ENCODE assay signal across 8 cellular contexts in genomic region chr15:99434506-99435137, GRCh38.
DNase-seq lines count a peak whose midpoint lies in the region; ATAC-seq and TF ChIP-seq lines count a peak whose summit lies in the region.
"Had no signal": no experiment of that assay in that cellular context is flagged by ENCODE, and none has a peak within 500 bp of the region (broad histone marks: within the 10 kb centered on the region; RNA-seq: fewer than 3 reads in every experiment).

No MANE protein-coding gene starts in this region.

- TF ChIP-seq RAD21 in IMR-90 (IDR thresholded peaks at IDR 0.05; ENCODE audit: low read length), result no peak

- no TSS peak for BruUV-seq in IMR-90 (replicated peaks; lab: Mats Ljungman, UMichigan)

- in situ Hi-C loops in IMR-90 (cut with MboI; ENCODE audit: low sequenced_read_pairs), result no loop called here

- 0 out of 4 replicates have a peak overlapping the region, but pooled peaks of 1 of the 2 experiments have one; percentile 25 for H4K8ac ChIP-seq in IMR-90 (ENCODE audit: low read depth in 2 of 2, low read length in 2 of 2)

- H3K9me3 ChIP-seq in IMR-90 (ENCODE audit: control insufficient read depth, insufficient read depth, low read length) (no peaks in the 10 kb centered on the region), WERI-Rb-1 (ENCODE audit: severe bottlenecking) (no peaks in the 10 kb centered on the region), left ventricle myocardium inferior (replicated peaks) (no peaks in the 10 kb centered on the region)

- H3K27me3 ChIP-seq in IMR-90 (ENCODE audit: control insufficient read depth, insufficient read depth, low read length) (0 out of 2 replicates have a peak, but pooled peaks cover 2% of the 10 kb centered on the region), WERI-Rb-1 (ENCODE audit: insufficient read depth, low read depth, severe bottlenecking) (no peaks in the 10 kb centered on the region), left ventricle myocardium inferior (ENCODE audit: low read depth) (no peaks in the 10 kb centered on the region)

- no peak overlapping the region for H2BK20ac ChIP-seq in IMR-90 (ENCODE audit: low read depth, low read length)

- CTCF ChIA-PET in IMR-90 (lab: Yijun Ruan, JAX), result no interaction called here

- no peak overlapping the region for H2BK5ac ChIP-seq in IMR-90 (ENCODE audit: low read depth, low read length, poor library complexity, severe bottlenecking)

- dilution Hi-C loops in IMR-90 (cut with HindIII; ENCODE audit: low sequenced_read_pairs, unreplicated experiment), result no loop called here

- H3K56ac ChIP-seq in IMR-90 (ENCODE audit: extremely low read depth, insufficient read depth, low read length), result no peak overlapping the region

- no peak overlapping the region for H3K9ac ChIP-seq in IMR-90 (ENCODE audit: low read depth, low read length)

- no peak for TF ChIP-seq POLR2A in IMR-90 (IDR thresholded peaks at IDR 0.05; ENCODE audit: low read depth, low read length)

- no peak overlapping the region; the same call in 1 of the 2 replicates for H2BK120ac ChIP-seq in IMR-90 (ENCODE audit: low read depth, low read length)

- 66% methylated on average over 6 of the region's 26 CpGs; no CpG with 5 or more reads in 1 of the 2 experiments for WGBS in IMR-90 (ENCODE audit: extremely low coverage in 2 of 2, insufficient read length in 1 of 2), 2 experiments

- no peak overlapping the region for H3K4ac ChIP-seq in IMR-90 (ENCODE audit: low read depth, low read length)

- no peak overlapping the region for H3K4me3 ChIP-seq in IMR-90 (ENCODE audit: insufficient read depth, low read depth, low read length)
- no peak overlapping the region for H3K4me3 ChIP-seq in WERI-Rb-1 (ENCODE audit: low read depth, low read length)
- H3K4me3 ChIP-seq in left ventricle myocardium inferior, result no peak overlapping the region

- no peak overlapping the region for H3K27ac ChIP-seq in IMR-90 (ENCODE audit: insufficient read depth, low read length)
- no peak overlapping the region for H3K27ac ChIP-seq in WERI-Rb-1
- H3K27ac ChIP-seq in left ventricle myocardium inferior (replicated peaks), result peak overlapping the region; percentile 79

- POLR2A ChIA-PET in IMR-90 (lab: Charles Lee; ENCODE audit: unreplicated experiment), result no interaction called here

- H4K20me1 ChIP-seq in IMR-90 (ENCODE audit: insufficient read depth, low read length), result no peaks in the 10 kb centered on the region

- H3K14ac ChIP-seq in IMR-90 (replicated peaks; ENCODE audit: low read depth, low read length), result no peak overlapping the region

- H3K36me3 ChIP-seq in IMR-90 (ENCODE audit: control insufficient read depth, insufficient read depth, low read length) (no peaks in the 10 kb centered on the region), WERI-Rb-1 (no peaks in the 10 kb centered on the region), left ventricle myocardium inferior (no peaks in the 10 kb centered on the region)

- peak overlapping the region; percentile 43; the same call in 1 of the 3 replicates for H2BK15ac ChIP-seq in IMR-90 (ENCODE audit: low read depth, low read length)

- no peak overlapping the region for H3K23ac ChIP-seq in IMR-90 (ENCODE audit: low read depth, low read length)

- DNase-seq in IMR-90 (no peak), WERI-Rb-1 (peak; percentile 1), left ventricle myocardium inferior (no peak), NCI-H1930 (lab: John Stamatoyannopoulos, UW) (no peak), hypothalamus (lab: John Stamatoyannopoulos, UW) (no peak)
- DNase-seq in stimulated activated CD8-positive, alpha-beta memory T cell treated with anti-CD3 and anti-CD28 coated beads, Interleukin-4, amount 100 ng/mL, for 48 hours, result peak; percentile 23
- DNase-seq: T-helper 17 cell had no signal

- ATAC-seq in IMR-90 (ENCODE audit: low read depth) (no peak), GM21367 (IDR thresholded peaks at IDR 0.05; ENCODE audit: unreplicated experiment) (no peak)
- ATAC-seq: T-helper 17 cell had no signal

- H3K4me1 ChIP-seq in IMR-90 (ENCODE audit: control insufficient read depth, insufficient read depth, low read length) (peaks cover 4% of the 10 kb centered on the region; the same call in 1 of the 2 replicates), left ventricle myocardium inferior (peaks cover 90% of the 10 kb centered on the region)

- peak overlapping the region; percentile 26; the same call in 1 of the 2 replicates for H4K91ac ChIP-seq in IMR-90 (ENCODE audit: insufficient read depth, low read depth, low read length)

- no peak overlapping the region for H2AFZ ChIP-seq in IMR-90 (replicated peaks; ENCODE audit: low read length, poor library complexity)

- no peak for TF ChIP-seq CTCF in IMR-90 (conservative IDR thresholded peaks at IDR 0.05; ENCODE audit: low read depth, low read length)
- TF ChIP-seq CTCF in WERI-Rb-1 (IDR thresholded peaks at IDR 0.05; ENCODE audit: low read depth, low read length), result no peak
- no peak for TF ChIP-seq CTCF in left ventricle myocardium inferior (IDR thresholded peaks at IDR 0.05; ENCODE audit: borderline replicate concordance)

- no peak overlapping the region; the same call in 1 of the 2 replicates for H3K18ac ChIP-seq in IMR-90 (ENCODE audit: low read depth, low read length)

- H3K79me1 ChIP-seq in IMR-90 (ENCODE audit: low read depth in 1 of 2, low read length in 2 of 2), result no peaks in the 10 kb centered on the region

- H3K4me2 ChIP-seq in IMR-90 (ENCODE audit: low read depth, low read length), result no peak overlapping the region

- no peak overlapping the region for H4K5ac ChIP-seq in IMR-90 (ENCODE audit: low read depth, low read length)

- H2AK9ac ChIP-seq in IMR-90 (replicated peaks; ENCODE audit: low read depth, low read length, poor library complexity), result peak overlapping the region; percentile 29

- intact Hi-C loops in IMR-90 (cut with micrococcal nuclease), result no loop called here
- intact Hi-C loops in left ventricle myocardium inferior (cut with micrococcal nuclease), result no loop called here

- no peak overlapping the region for H2AK5ac ChIP-seq in IMR-90 (ENCODE audit: low read depth, low read length)

- no peaks in the 10 kb centered on the region for H3K9me1 ChIP-seq in IMR-90 (ENCODE audit: insufficient read depth, low read length)

TF ChIP-seq in IMR-90, 13 proteins besides CTCF, POLR2A, EP300 and RAD21:
- TF ChIP-seq MAFK (IDR thresholded peaks at IDR 0.05; ENCODE audit: low read depth, low read length) (no peak), BHLHE40 (IDR thresholded peaks at IDR 0.05; ENCODE audit: low read depth, low read length) (no peak), CEBPB (IDR thresholded peaks at IDR 0.05; ENCODE audit: low read depth, low read length) (no peak), MXI1 (IDR thresholded peaks at IDR 0.05; ENCODE audit: borderline replicate concordance, low read depth, low read length) (no peak), RFX5 (IDR thresholded peaks at IDR 0.05; ENCODE audit: low read depth, low read length) (no peak), FOS (IDR thresholded peaks at IDR 0.05; ENCODE audit: low read depth, low read length) (no peak), RCOR1 (IDR thresholded peaks at IDR 0.05; ENCODE audit: insufficient replicate concordance, low read length) (no peak), ELK1 (IDR thresholded peaks at IDR 0.05; ENCODE audit: borderline replicate concordance, low read depth, low read length) (no peak), USF2 (IDR thresholded peaks at IDR 0.05; ENCODE audit: low read depth, low read length) (no peak), CHD1 (IDR thresholded peaks at IDR 0.05; ENCODE audit: low read depth, low read length) (no peak), MAZ (IDR thresholded peaks at IDR 0.05; ENCODE audit: borderline replicate concordance, low read depth, low read length) (no peak), SMC3 (IDR thresholded peaks at IDR 0.05; ENCODE audit: low read depth, low read length) (no peak), NFE2L2 (IDR thresholded peaks at IDR 0.05; ENCODE audit: low read depth, low read length) (no peak)

Comparison
In these comparisons a context has a peak if more than half of its experiments do, and no peak if none do; other contexts are left out.
1. DNase-seq: peak in WERI-Rb-1 (single experiment) and stimulated activated CD8-positive, alpha-beta memory T cell treated with anti-CD3 and anti-CD28 coated beads, Interleukin-4, amount 100 ng/mL, for 48 hours (single experiment); none in IMR-90 (single experiment), left ventricle myocardium inferior (single experiment), NCI-H1930 (0 of 2) and hypothalamus (0 of 51).